Comparison of ENCODE assay signal across 28 cellular contexts in genomic region chr11:93766504-93766903, GRCh38.
"Had no signal": no experiment of that assay in that cellular context is flagged by ENCODE, and none has a peak within 500 bp of the region (broad histone marks: within the 10 kb centered on the region; RNA-seq: fewer than 3 reads in every experiment).

No MANE protein-coding gene starts in this region.

- ATAC-seq: activated CD4-positive, alpha-beta T cell treated with anti-CD3 and anti-CD28 coated beads for 36 hours; activated CD8-positive, alpha-beta memory T cell treated with anti-CD3 and anti-CD28 coated beads, Interleukin-2, amount 10 ng/mL, durations not matched to agents 7 days and 5 days; activated CD8-positive, alpha-beta T cell treated with anti-CD3 and anti-CD28 coated beads, Interleukin-2, amount 10 ng/mL, durations not matched to agents 7 days and 5 days; activated T-cell treated with anti-CD3 and anti-CD28 coated beads, Interleukin-2, amount 50 U/mL, for 72 hours; effector memory CD8-positive, alpha-beta T cell; gastroesophageal sphincter had no signal

- DNase-seq: activated CD4-positive, alpha-beta memory T cell treated with anti-CD3 and anti-CD28 coated beads for 36 hours; activated CD4-positive, alpha-beta T cell treated with anti-CD3 and anti-CD28 coated beads for 36 hours; activated CD4-positive, alpha-beta T cell treated with anti-CD3 and anti-CD28 coated beads, Interleukin-2, amount 10 ng/mL, durations not matched to agents 24 days and 14 days; activated CD4-positive, CD25-positive, alpha-beta regulatory T cell; activated CD4-positive, CD25-positive, alpha-beta regulatory T cell treated with anti-CD3 and anti-CD28 coated beads, Interleukin-2, amount 50 U/mL, for 72 hours; activated CD8-positive, alpha-beta memory T cell treated with anti-CD3 and anti-CD28 coated beads, Interleukin-2, amount 10 ng/mL, durations not matched to agents 7 days and 5 days; activated CD8-positive, alpha-beta memory T cell treated with anti-CD3 and anti-CD28 coated beads, Interleukin-2, amount 50 U/mL, for 4 hours; activated CD8-positive, alpha-beta T cell treated with anti-CD3 and anti-CD28 coated beads, Interleukin-2, amount 10 ng/mL, durations not matched to agents 7 days and 5 days; activated gamma-delta T cell; activated naive CD4-positive, alpha-beta T cell; activated naive CD4-positive, alpha-beta T cell treated with anti-CD3 and anti-CD28 coated beads, Interleukin-2, amount 10 ng/mL, durations not matched to agents 7 days and 5 days; activated T-cell treated with anti-CD3 and anti-CD28 coated beads, Interleukin-2, amount 50 U/mL, for 24 hours; activated T-cell treated with anti-CD3 and anti-CD28 coated beads, Interleukin-2, amount 50 U/mL, for 72 hours; amniotic stem cell; anterior cingulate cortex; brain microvascular endothelial cell; caudate nucleus; cortex of kidney; dermis blood vessel endothelial cell; effector CD4-positive, alpha-beta T cell; effector memory CD8-positive, alpha-beta T cell; esophagus squamous epithelium; foreskin keratinocyte; hippocampal formation; T-helper 2 cell had no signal

- H3K36me3 ChIP-seq: brain microvascular endothelial cell had no signal

- H3K4me3 ChIP-seq: esophagus squamous epithelium, gastroesophageal sphincter had no signal

- FAIRE-seq: colon had no signal

- H3K27me3 ChIP-seq: brain microvascular endothelial cell, esophagus squamous epithelium, foreskin keratinocyte, gastroesophageal sphincter had no signal

- H3K4me1 ChIP-seq: esophagus squamous epithelium, foreskin keratinocyte, gastroesophageal sphincter had no signal

- H3K27ac ChIP-seq: brain microvascular endothelial cell, epithelial cell of prostate, esophagus squamous epithelium, foreskin keratinocyte, gastroesophageal sphincter had no signal

- H3K9me3 ChIP-seq: esophagus squamous epithelium, gastroesophageal sphincter had no signal
